In genomic region chr10:122258136-122259074, GRCh38 we compare ENCODE assay signal across 14 cellular contexts. TPM values are rescaled to one million over a fixed set of nuclear protein-coding genes. Genes with fewer than 3 reads are reported as not detected.
DNase-seq lines count a peak whose midpoint lies in the region; ATAC-seq, FAIRE-seq and TF ChIP-seq lines count a peak whose summit lies in the region.
"Had no signal": no experiment of that assay in that cellular context is flagged by ENCODE, and none has a peak within 500 bp of the region (broad histone marks: within the 10 kb centered on the region; RNA-seq: fewer than 3 reads in every experiment).

No MANE protein-coding gene starts in this region.

- peaks cover 13% of the 10 kb centered on the region for H3K9me3 Mint-ChIP-seq in activated naive CD8-positive, alpha-beta T cell treated with anti-CD3 and anti-CD28 coated beads, Interleukin-2, amount 50 U/mL, for 24 hours
- H3K9me3 Mint-ChIP-seq in activated naive CD8-positive, alpha-beta T cell treated with anti-CD3 and anti-CD28 coated beads for 36 hours: peaks cover 11% of the 10 kb centered on the region

- H2AFZ ChIP-seq in HepG2 (ENCODE audit: low read length): no peak overlapping the region

- H3K79me2 ChIP-seq in HepG2 (ENCODE audit: insufficient read depth, low read length): no peaks in the 10 kb centered on the region

- TF ChIP-seq RAD21 in HepG2 (CRISPR knock-in tag; IDR thresholded peaks at IDR 0.05): no peak

- H3K36me3 ChIP-seq in esophagus muscularis mucosa (peaks cover 0 to 51% (median 28%) of the 10 kb centered on the region in 4 donors), HepG2 (replicated peaks in 1 of 2; ENCODE audit: control insufficient read depth in 1 of 2, insufficient read depth in 2 of 2, low read length in 2 of 2) (peaks cover 4 to 12% of the 10 kb centered on the region in 2 experiments; a peak in 3 of 5 replicates), thyroid gland (peaks cover 0 to 12% of the 10 kb centered on the region in 2 donors), ascending aorta (peaks cover 12 to 31% of the 10 kb centered on the region in 2 donors)

- TF ChIP-seq EP300 in esophagus muscularis mucosa (IDR thresholded peaks at IDR 0.05) (no peak), HepG2 (IDR thresholded peaks at IDR 0.05; ENCODE audit: low read depth in 2 of 2, low read length in 2 of 2) (no peak), HepG2 (CRISPR knock-in tag; IDR thresholded peaks at IDR 0.05; ENCODE audit: borderline replicate concordance) (no peak)

- WGBS in esophagus muscularis mucosa: 37% methylated on average over 11 of the region's 25 CpGs
- WGBS in HepG2 (ENCODE audit: low lambda C conversion rate): 82% methylated on average over 14 of the region's 25 CpGs
- 38 to 40% methylated on average over 13 to 16 of the region's 25 CpGs for WGBS in thyroid gland, 2 donors

- H3K4me1 Mint-ChIP-seq in activated naive CD8-positive, alpha-beta T cell treated with anti-CD3 and anti-CD28 coated beads, Interleukin-2, amount 50 U/mL, for 24 hours: no peaks in the 10 kb centered on the region
- peaks cover 2% of the 10 kb centered on the region for H3K4me1 Mint-ChIP-seq in activated naive CD8-positive, alpha-beta T cell treated with anti-CD3 and anti-CD28 coated beads for 36 hours
- H3K4me1 Mint-ChIP-seq: naive thymus-derived CD8-positive, alpha-beta T cell had no signal

- BruUV-seq in HepG2 (replicated peaks; lab: Mats Ljungman, UMichigan): no TSS peak

- H3K4me3 ChIP-seq in esophagus muscularis mucosa (no peak overlapping the region), HepG2 (replicated peaks in 1 of 3; ENCODE audit: insufficient read depth in 1 of 3, low read depth in 2 of 3, low read length in 3 of 3) (no peak overlapping the region), thyroid gland (replicated peaks in 1 of 3) (no peak overlapping the region), ascending aorta (no peak overlapping the region)
- H3K4me3 ChIP-seq: testis had no signal

- H3K27ac Mint-ChIP-seq in activated naive CD8-positive, alpha-beta T cell treated with anti-CD3 and anti-CD28 coated beads, Interleukin-2, amount 50 U/mL, for 24 hours: no peak overlapping the region
- H3K27ac Mint-ChIP-seq in activated naive CD8-positive, alpha-beta T cell treated with anti-CD3 and anti-CD28 coated beads for 36 hours: no peak overlapping the region
- H3K27ac Mint-ChIP-seq: naive thymus-derived CD8-positive, alpha-beta T cell had no signal

- peaks cover 21% of the 10 kb centered on the region for H3K27me3 Mint-ChIP-seq in activated naive CD8-positive, alpha-beta T cell treated with anti-CD3 and anti-CD28 coated beads, Interleukin-2, amount 50 U/mL, for 24 hours
- peaks cover 14% of the 10 kb centered on the region for H3K27me3 Mint-ChIP-seq in activated naive CD8-positive, alpha-beta T cell treated with anti-CD3 and anti-CD28 coated beads for 36 hours

- H4K20me1 ChIP-seq in HepG2 (ENCODE audit: insufficient read depth, low read length): no peaks in the 10 kb centered on the region

- H3K4me1 ChIP-seq in esophagus muscularis mucosa (peaks cover 4 to 17% (median 13%) of the 10 kb centered on the region in 4 donors), HepG2 (ENCODE audit: insufficient read depth, low read length) (peaks cover 6% of the 10 kb centered on the region; the same call in 1 of the 2 replicates), thyroid gland (peaks cover 7 to 18% of the 10 kb centered on the region in 2 donors), ascending aorta (no peaks in the 10 kb centered on the region)
- H3K4me1 ChIP-seq: testis had no signal

- H3K4me3 Mint-ChIP-seq in activated naive CD8-positive, alpha-beta T cell treated with anti-CD3 and anti-CD28 coated beads, Interleukin-2, amount 50 U/mL, for 24 hours: no peak overlapping the region
- H3K4me3 Mint-ChIP-seq in activated naive CD8-positive, alpha-beta T cell treated with anti-CD3 and anti-CD28 coated beads for 36 hours: no peak overlapping the region
- H3K4me3 Mint-ChIP-seq: naive thymus-derived CD8-positive, alpha-beta T cell had no signal

- H3K27me3 ChIP-seq in esophagus muscularis mucosa (no peaks in the 10 kb centered on the region), HepG2 (ENCODE audit: control insufficient read depth in 1 of 2, insufficient read depth in 2 of 2, low read length in 2 of 2) (no peaks in the 10 kb centered on the region; a peak in 1 of 5 replicates), thyroid gland (no peaks in the 10 kb centered on the region), ascending aorta (no peaks in the 10 kb centered on the region)
- H3K27me3 ChIP-seq: testis had no signal

- no peak overlapping the region for H3K4me2 ChIP-seq in HepG2 (ENCODE audit: low read depth, low read length)

- TF ChIP-seq CTCF in esophagus muscularis mucosa (IDR thresholded peaks at IDR 0.05) (no peak), HepG2 (CRISPR knock-in tag; IDR thresholded peaks at IDR 0.05) (no peak), thyroid gland (IDR thresholded peaks at IDR 0.05) (no peak), ascending aorta (IDR thresholded peaks at IDR 0.05) (no peak)

- CTCF ChIA-PET in HepG2 (lab: Yijun Ruan, JAX; ENCODE audit: low intra/inter-chr PET ratio, low total read pairs): no interaction called here

- no peak for DNase-seq in activated naive CD8-positive, alpha-beta T cell treated with anti-CD3 and anti-CD28 coated beads, Interleukin-2, amount 50 U/mL, for 24 hours
- DNase-seq in activated naive CD8-positive, alpha-beta T cell treated with anti-CD3 and anti-CD28 coated beads for 36 hours: no peak
- DNase-seq in esophagus muscularis mucosa (ENCODE audit: extremely low spot score) (no peak), HepG2 (ENCODE audit: low spot score) (no peak), thyroid gland (peak; percentile 70 to 80), ascending aorta (ENCODE audit: low spot score in 2 of 2) (no peak), cerebellar nuclear complex (lab: John Stamatoyannopoulos, UW) (no peak)
- DNase-seq: ACHN; activated T-cell treated with anti-CD3 and anti-CD28 coated beads, Interleukin-2, amount 50 U/mL, for 1 hour; naive thymus-derived CD8-positive, alpha-beta T cell; NCI-H1092 treated with DMSO at 0.1 percent for 48 hours; testis had no signal

- TF ChIP-seq POLR2A in esophagus muscularis mucosa (IDR thresholded peaks at IDR 0.05; ENCODE audit: low read depth) (no peak), HepG2 (IDR thresholded peaks at IDR 0.05; ENCODE audit: insufficient read depth in 1 of 2, low read depth in 2 of 2, low read length in 2 of 2) (no peak), thyroid gland (IDR thresholded peaks at IDR 0.05) (no peak)

- peaks cover 2% of the 10 kb centered on the region for H3K36me3 Mint-ChIP-seq in activated naive CD8-positive, alpha-beta T cell treated with anti-CD3 and anti-CD28 coated beads, Interleukin-2, amount 50 U/mL, for 24 hours (ENCODE audit: low read depth)
- no peaks in the 10 kb centered on the region for H3K36me3 Mint-ChIP-seq in activated naive CD8-positive, alpha-beta T cell treated with anti-CD3 and anti-CD28 coated beads for 36 hours

- in situ Hi-C loops in HepG2 (cut with HindIII; ENCODE audit: extremely low pct_ligation_motif_present, low pct_unique_long_range_greater_than_20kb): no loop called here

- POLR2A ChIA-PET in HepG2 (lab: Yijun Ruan, JAX): no interaction called here

- H3K9ac ChIP-seq in HepG2 (ENCODE audit: insufficient read depth, low read depth, low read length): no peak overlapping the region

- intact Hi-C loops in esophagus muscularis mucosa (cut with DNase I) (loop anchor here (5.0 to 10.0 kb wide), 2 partner anchors 111 to 284 kb away; partner anchors contain the start of gene NSMCE4A), HepG2 (cut with micrococcal nuclease; ENCODE audit: unreplicated experiment) (no loop called here), thyroid gland (cut with DNase I) (no loop called here), ascending aorta (cut with DNase I) (no loop called here)

- H3K9me3 ChIP-seq in esophagus muscularis mucosa: peaks cover 0 to 4% (median 0%) of the 10 kb centered on the region in 4 donors
- H3K9me3 ChIP-seq in HepG2 (ENCODE audit: low read length): peaks cover 7% of the 10 kb centered on the region; the same call in 1 of the 2 replicates
- H3K9me3 ChIP-seq in thyroid gland: no peaks in the 10 kb centered on the region
- H3K9me3 ChIP-seq in ascending aorta: peaks cover 0 to 11% of the 10 kb centered on the region in 2 donors
- H3K9me3 ChIP-seq: testis had no signal

- peak; percentile 33 for ATAC-seq in activated naive CD8-positive, alpha-beta T cell treated with anti-CD3 and anti-CD28 coated beads, Interleukin-2, amount 50 U/mL, for 24 hours
- ATAC-seq in HepG2 (peak; percentile 47), GM18873 (IDR thresholded peaks at IDR 0.05; ENCODE audit: low FRiP score, unreplicated experiment) (no peak)
- ATAC-seq: naive thymus-derived CD8-positive, alpha-beta T cell had no signal

- FAIRE-seq in HepG2 (lab: Jason Lieb, UNC): no peak
- FAIRE-seq: H54 had no signal

- H3K27ac ChIP-seq in esophagus muscularis mucosa (replicated peaks in 1 of 4) (peak overlapping the region; percentile 22 to 66 (median 56)), HepG2 (ENCODE audit: extremely low read length, insufficient read depth, low read length) (no peak overlapping the region), thyroid gland (peak overlapping the region; percentile 66 to 94 (median 86)), ascending aorta (no peak overlapping the region)
- H3K27ac ChIP-seq: testis had no signal

RNA-seq across cellular contexts. Expression of gene BTBD16, which starts 12.7 kb away (rescaled TPM):
- not detected for total RNA-seq in activated naive CD8-positive, alpha-beta T cell treated with anti-CD3 and anti-CD28 coated beads for 36 hours
- total RNA-seq in esophagus muscularis mucosa: under 1 TPM in 1 of 4 donors, not detected in 3; 0.29 TPM
- 3.6 and 5.0 TPM in 2 replicates for total RNA-seq in HepG2 (2016; rRNA removed; fragmentation: Illumina TruSeq; extraction: Trizol)
- 7.2 and 7.4 TPM in 2 replicates for total RNA-seq in HepG2 (2016; cell fraction: cytosol; rRNA removed; fragmentation: Illumina TruSeq; extraction: Trizol; ENCODE audit: low read depth)
- total RNA-seq in HepG2 (2016; cell fraction: insoluble cytoplasmic fraction; rRNA removed; fragmentation: Illumina TruSeq; extraction: Trizol): 4.0 and 4.7 TPM in 2 replicates
- total RNA-seq in HepG2 (2016; cell fraction: membrane; rRNA removed; fragmentation: Illumina TruSeq; extraction: Trizol): 7.3 and 8.5 TPM in 2 replicates
- total RNA-seq in HepG2 (2016; cell fraction: nucleus; rRNA removed; fragmentation: Illumina TruSeq; extraction: Trizol): 3.1 and 3.4 TPM in 2 replicates
- polyA plus RNA-seq in HepG2 (2011; rRNA removed): 8.0 and 11.9 TPM in 2 replicates
- 8.3 and 9.7 TPM in 2 replicates for polyA plus RNA-seq in HepG2 (2011; cell fraction: cytosol; rRNA removed)
- 5.4 and 5.5 TPM in 2 replicates for polyA plus RNA-seq in HepG2 (2011; cell fraction: nucleus; rRNA removed)
- polyA plus RNA-seq in HepG2 (2012): 7.8 and 9.0 TPM in 2 replicates
- polyA plus RNA-seq in HepG2 (2016; cell fraction: cytosol; fragmentation: Illumina TruSeq; extraction: Trizol; ENCODE audit: low read depth): 13.5 and 16.1 TPM in 2 replicates
- polyA plus RNA-seq in HepG2 (2016; cell fraction: insoluble cytoplasmic fraction; fragmentation: Illumina TruSeq; extraction: Trizol; ENCODE audit: low read depth): 10.5 and 11.7 TPM in 2 replicates
- 14.2 and 14.7 TPM in 2 replicates for polyA plus RNA-seq in HepG2 (2016; cell fraction: membrane; fragmentation: Illumina TruSeq; extraction: Trizol; ENCODE audit: low read depth)
- 6.5 and 6.6 TPM in 2 replicates for polyA plus RNA-seq in HepG2 (2016; cell fraction: nucleus; fragmentation: Illumina TruSeq; extraction: Trizol; ENCODE audit: insufficient read depth, low read depth)
- 0.44 and 32.3 TPM in 2 replicates for polyA minus RNA-seq in HepG2 (2011; rRNA and poly(A)+ RNA removed; ENCODE audit: low replicate concordance)
- 2.9 and 6.7 TPM in 2 replicates for polyA minus RNA-seq in HepG2 (2011; cell fraction: cytosol; rRNA and poly(A)+ RNA removed)
- polyA minus RNA-seq in HepG2 (2011; cell fraction: nucleus; rRNA and poly(A)+ RNA removed): 8.0 and 8.9 TPM in 2 replicates
- under 1 TPM in 1 of 4 donors, not detected in 3; 0.11 TPM for total RNA-seq in thyroid gland
- total RNA-seq in ascending aorta: not detected
- total RNA-seq: naive thymus-derived CD8-positive, alpha-beta T cell had no signal
- polyA plus RNA-seq: naive thymus-derived CD8-positive, alpha-beta T cell had no signal

Comparison
In these comparisons a context has a peak if more than half of its experiments do, and no peak if none do; other contexts are left out.
1. DNase-seq: peak in thyroid gland (2 of 2); none in activated naive CD8-positive, alpha-beta T cell treated with anti-CD3 and anti-CD28 coated beads, Interleukin-2, amount 50 U/mL, for 24 hours (single experiment), activated naive CD8-positive, alpha-beta T cell treated with anti-CD3 and anti-CD28 coated beads for 36 hours (single experiment), esophagus muscularis mucosa (single experiment), HepG2 (single experiment), ascending aorta (0 of 2) and cerebellar nuclear complex (0 of 2).
2. H3K27ac ChIP-seq: peak in esophagus muscularis mucosa (4 of 4) and thyroid gland (3 of 3); none in HepG2 (single experiment) and ascending aorta (0 of 2).